Comparison of ENCODE assay signal across 8 cellular contexts in genomic region chr16:67537636-67538591, GRCh38. TPM values are rescaled to one million over a fixed set of nuclear protein-coding genes. Genes with fewer than 3 reads are reported as not detected.
DNase-seq lines count a peak whose midpoint lies in the region; ATAC-seq, FAIRE-seq and TF ChIP-seq lines count a peak whose summit lies in the region.

No MANE protein-coding gene starts in this region.

- in situ Hi-C loops in HepG2 (cut with HindIII; ENCODE audit: extremely low pct_ligation_motif_present, low pct_unique_long_range_greater_than_20kb) (no loop called here), HAP-1 (cut with MboI; ENCODE audit: low sequenced_read_pairs) (no loop called here)

- H3K27ac ChIP-seq in GM23338 (ENCODE audit: low read depth) (no peak overlapping the region), HepG2 (ENCODE audit: extremely low read length, insufficient read depth, low read length) (no peak overlapping the region)

- no peak for TF ChIP-seq RAD21 in HepG2 (CRISPR knock-in tag; IDR thresholded peaks at IDR 0.05)

- H3K4me2 ChIP-seq in GM23338 (peak overlapping the region; percentile 90), HepG2 (ENCODE audit: low read depth, low read length) (peak overlapping the region; percentile 87)

- CTCF ChIA-PET in HepG2 (lab: Yijun Ruan, JAX; ENCODE audit: low intra/inter-chr PET ratio, low total read pairs): interaction anchor here (0.9 to 2.9 kb wide), 2 partner anchors 10 to 17 kb away, joined by 3 to 27 read pairs; partner anchors contain the start of gene RIPOR1

- POLR2A ChIA-PET in HepG2 (lab: Yijun Ruan, JAX): interaction anchor here (1.2 to 2.0 kb wide), 4 partner anchors 9 to 122 kb away, joined by 3 to 18 read pairs (median 8); partner anchors contain the start of genes ACD, CTCF, PARD6A and RIPOR1

- FAIRE-seq in HepG2 (lab: Jason Lieb, UNC): no peak

- peaks cover 4% of the 10 kb centered on the region; the same call in 1 of the 2 replicates for H4K20me1 ChIP-seq in GM23338 (replicated peaks; ENCODE audit: insufficient read depth)
- peaks cover 20% of the 10 kb centered on the region; the same call in 1 of the 2 replicates for H4K20me1 ChIP-seq in HepG2 (ENCODE audit: insufficient read depth, low read length)

- TF ChIP-seq EP300 in HepG2 (IDR thresholded peaks at IDR 0.05; ENCODE audit: low read depth in 2 of 2, low read length in 2 of 2) (no peak), HepG2 (CRISPR knock-in tag; IDR thresholded peaks at IDR 0.05; ENCODE audit: borderline replicate concordance) (no peak)

- H3K27me3 Mint-ChIP-seq in GM23338 (ENCODE audit: insufficient read depth, low read depth, poor library complexity): peaks cover 83% of the 10 kb centered on the region

- H3K4me1 ChIP-seq in GM23338 (ENCODE audit: insufficient read depth) (no peaks in the 10 kb centered on the region; the same call in 1 of the 2 replicates), HepG2 (ENCODE audit: insufficient read depth, low read length) (peaks cover 24% of the 10 kb centered on the region), HAP-1 (no peaks in the 10 kb centered on the region)

- no peak; a peak in 1 of 4 replicates for TF ChIP-seq POLR2A in HepG2 (IDR thresholded peaks at IDR 0.05; ENCODE audit: insufficient read depth in 1 of 2, low read depth in 2 of 2, low read length in 2 of 2)

- ATAC-seq in GM23338 (peak; percentile 18), HepG2 (peak; percentile 61), HG02623 (IDR thresholded peaks at IDR 0.05; ENCODE audit: unreplicated experiment) (no peak)

- peaks cover 21% of the 10 kb centered on the region for H3K4me1 Mint-ChIP-seq in GM23338

- peak overlapping the region; percentile 53; the same call in 1 of the 2 replicates for H3K9ac ChIP-seq in HepG2 (ENCODE audit: insufficient read depth, low read depth, low read length)

- 0 out of 2 replicates have a peak, but pooled peaks cover 3% of the 10 kb centered on the region for H3F3A ChIP-seq in GM23338 (replicated peaks; ENCODE audit: low read depth)

- peaks cover 12% of the 10 kb centered on the region for H3K36me3 Mint-ChIP-seq in GM23338 (ENCODE audit: low read depth)

- no peaks in the 10 kb centered on the region for H3K9me3 ChIP-seq in HepG2 (ENCODE audit: low read length)
- no peaks in the 10 kb centered on the region for H3K9me3 ChIP-seq in HAP-1

- H3K79me2 ChIP-seq in GM23338 (replicated peaks; ENCODE audit: insufficient read depth): no peaks in the 10 kb centered on the region
- no peaks in the 10 kb centered on the region for H3K79me2 ChIP-seq in HepG2 (ENCODE audit: insufficient read depth, low read length)

- no peak overlapping the region for H3K27ac Mint-ChIP-seq in GM23338

- no peak for TF ChIP-seq CTCF in AG10803 (conservative IDR thresholded peaks at IDR 0.05; ENCODE audit: low read length)
- TF ChIP-seq CTCF in GM23338 (conservative IDR thresholded peaks at IDR 0.05; ENCODE audit: low read depth in 2 of 2): no peak
- no peak for TF ChIP-seq CTCF in WI38 (IDR thresholded peaks at IDR 0.05; ENCODE audit: low read depth, low read length)
- TF ChIP-seq CTCF in choroid plexus epithelial cell (conservative IDR thresholded peaks at IDR 0.05; ENCODE audit: low read depth, low read length): no peak
- no peak for TF ChIP-seq CTCF in HepG2 (CRISPR knock-in tag; IDR thresholded peaks at IDR 0.05)

- WGBS in HepG2 (ENCODE audit: low lambda C conversion rate): 44% methylated on average over 30 of the region's 97 CpGs

- H3K36me3 ChIP-seq in GM23338 (ENCODE audit: insufficient read depth) (no peaks in the 10 kb centered on the region), HepG2 (replicated peaks in 1 of 2; ENCODE audit: control insufficient read depth in 1 of 2, insufficient read depth in 2 of 2, low read length in 2 of 2) (peaks cover 9 to 28% of the 10 kb centered on the region in 2 experiments; a peak in 3 of 5 replicates), HAP-1 (replicated peaks) (peaks cover 40% of the 10 kb centered on the region)

- H3K4me3 ChIP-seq in AG10803 (ENCODE audit: low read length) (peak overlapping the region; percentile 73), GM23338 (peak overlapping the region; percentile 77), WI38 (ENCODE audit: low read depth, low read length) (peak overlapping the region; percentile 75), choroid plexus epithelial cell (ENCODE audit: low read depth, low read length) (peak overlapping the region; percentile 67), HepG2 (replicated peaks in 1 of 3; ENCODE audit: insufficient read depth in 1 of 3, low read depth in 2 of 3, low read length in 3 of 3) (peak overlapping the region; percentile 59 to 76 (median 69)), HAP-1 (no peak overlapping the region)

- H2AFZ ChIP-seq in GM23338 (peak overlapping the region; percentile 76), HepG2 (ENCODE audit: low read length) (no peak overlapping the region)

- H3K4me3 Mint-ChIP-seq in GM23338: peak overlapping the region; percentile 63

- intact Hi-C loops in HepG2 (cut with micrococcal nuclease; ENCODE audit: unreplicated experiment): no loop called here

- H3K27me3 ChIP-seq in GM23338 (ENCODE audit: insufficient read depth) (peaks cover 88% of the 10 kb centered on the region), HepG2 (ENCODE audit: control insufficient read depth in 1 of 2, insufficient read depth in 2 of 2, low read length in 2 of 2) (no peaks in the 10 kb centered on the region), HAP-1 (ENCODE audit: low read depth) (no peaks in the 10 kb centered on the region)

- H3K9me3 Mint-ChIP-seq in GM23338: no peaks in the 10 kb centered on the region; the same call in 2 of the 3 replicates

- BruUV-seq in HepG2 (replicated peaks; lab: Mats Ljungman, UMichigan): no TSS peak

- DNase-seq in AG10803 (ENCODE audit: low read depth) (no peak), GM23338 (ENCODE audit: low spot score) (peak; percentile 52), choroid plexus epithelial cell (ENCODE audit: low read depth) (no peak), HepG2 (ENCODE audit: low spot score) (no peak), HAP-1 (ENCODE audit: low spot score in 2 of 2) (no peak)
- DNase-seq in stimulated activated CD8-positive, alpha-beta memory T cell treated with anti-CD3 and anti-CD28 coated beads, Interleukin-12 subunit alpha, Interleukin-12 subunit beta, amount 100 ng/mL, for 4 hours (ENCODE audit: low read depth): peak; percentile 55

- no peaks in the 10 kb centered on the region for H3K9me2 ChIP-seq in GM23338 (ENCODE audit: insufficient read depth)

RNA-seq across cellular contexts. Expression of gene RIPOR1, which starts 9.3 kb away (rescaled TPM):
- 7.4 and 22.4 TPM in 2 replicates for total RNA-seq in GM23338 (2014; rRNA removed; shearing (Covaris generic))
- 6.8 and 7.6 TPM in 2 replicates for polyA plus RNA-seq in GM23338 (2016; fragmentation: Nextera tagmentation; extraction: Ambion mirVana)
- total RNA-seq in HepG2 (2016; rRNA removed; fragmentation: Illumina TruSeq; extraction: Trizol): 4.6 and 11.2 TPM in 2 replicates
- 3.4 and 4.7 TPM in 2 replicates for total RNA-seq in HepG2 (2016; cell fraction: cytosol; rRNA removed; fragmentation: Illumina TruSeq; extraction: Trizol; ENCODE audit: low read depth)
- total RNA-seq in HepG2 (2016; cell fraction: insoluble cytoplasmic fraction; rRNA removed; fragmentation: Illumina TruSeq; extraction: Trizol): 3.9 and 9.6 TPM in 2 replicates
- total RNA-seq in HepG2 (2016; cell fraction: membrane; rRNA removed; fragmentation: Illumina TruSeq; extraction: Trizol): 8.9 and 11.8 TPM in 2 replicates
- total RNA-seq in HepG2 (2016; cell fraction: nucleus; rRNA removed; fragmentation: Illumina TruSeq; extraction: Trizol): 12.3 and 18.6 TPM in 2 replicates
- polyA plus RNA-seq in HepG2 (2011; rRNA removed): 5.7 and 8.1 TPM in 2 replicates
- polyA plus RNA-seq in HepG2 (2011; cell fraction: cytosol; rRNA removed): 2.4 and 3.4 TPM in 2 replicates
- polyA plus RNA-seq in HepG2 (2011; cell fraction: nucleus; rRNA removed): 40.0 and 43.3 TPM in 2 replicates
- 16.0 and 16.5 TPM in 2 replicates for polyA plus RNA-seq in HepG2 (2012)
- polyA plus RNA-seq in HepG2 (2016; cell fraction: cytosol; fragmentation: Illumina TruSeq; extraction: Trizol; ENCODE audit: low read depth): 1.9 and 2.2 TPM in 2 replicates
- polyA plus RNA-seq in HepG2 (2016; cell fraction: insoluble cytoplasmic fraction; fragmentation: Illumina TruSeq; extraction: Trizol; ENCODE audit: low read depth): 7.7 and 13.5 TPM in 2 replicates
- polyA plus RNA-seq in HepG2 (2016; cell fraction: membrane; fragmentation: Illumina TruSeq; extraction: Trizol; ENCODE audit: low read depth): 5.9 and 6.9 TPM in 2 replicates
- 26.9 and 30.6 TPM in 2 replicates for polyA plus RNA-seq in HepG2 (2016; cell fraction: nucleus; fragmentation: Illumina TruSeq; extraction: Trizol; ENCODE audit: insufficient read depth, low read depth)
- polyA minus RNA-seq in HepG2 (2011; rRNA and poly(A)+ RNA removed; ENCODE audit: low replicate concordance): 7.9 and 21.6 TPM in 2 replicates
- 6.8 and 12.0 TPM in 2 replicates for polyA minus RNA-seq in HepG2 (2011; cell fraction: cytosol; rRNA and poly(A)+ RNA removed)
- polyA minus RNA-seq in HepG2 (2011; cell fraction: nucleus; rRNA and poly(A)+ RNA removed): 11.6 and 18.2 TPM in 2 replicates

RNA-seq across cellular contexts. Expression of gene CTCF, which starts 24.4 kb away (rescaled TPM):
- total RNA-seq in GM23338 (2014; rRNA removed; shearing (Covaris generic)): 64.5 and 81.0 TPM in 2 replicates
- polyA plus RNA-seq in GM23338 (2016; fragmentation: Nextera tagmentation; extraction: Ambion mirVana) (67.7 and 72.3 TPM in 2 replicates), HepG2 (2011; rRNA removed) (19.5 and 20.8 TPM in 2 replicates)
- total RNA-seq in HepG2 (2016; rRNA removed; fragmentation: Illumina TruSeq; extraction: Trizol): 37.5 and 59.3 TPM in 2 replicates
- total RNA-seq in HepG2 (2016; cell fraction: cytosol; rRNA removed; fragmentation: Illumina TruSeq; extraction: Trizol; ENCODE audit: low read depth): 34.6 and 44.2 TPM in 2 replicates
- 39.6 and 55.1 TPM in 2 replicates for total RNA-seq in HepG2 (2016; cell fraction: insoluble cytoplasmic fraction; rRNA removed; fragmentation: Illumina TruSeq; extraction: Trizol)
- 33.3 and 34.7 TPM in 2 replicates for total RNA-seq in HepG2 (2016; cell fraction: membrane; rRNA removed; fragmentation: Illumina TruSeq; extraction: Trizol)
- 29.9 and 36.5 TPM in 2 replicates for total RNA-seq in HepG2 (2016; cell fraction: nucleus; rRNA removed; fragmentation: Illumina TruSeq; extraction: Trizol)
- 13.7 and 18.2 TPM in 2 replicates for polyA plus RNA-seq in HepG2 (2011; cell fraction: cytosol; rRNA removed)
- polyA plus RNA-seq in HepG2 (2011; cell fraction: nucleus; rRNA removed): 11.7 and 14.3 TPM in 2 replicates
- 30.2 and 31.1 TPM in 2 replicates for polyA plus RNA-seq in HepG2 (2012)
- 4.1 and 4.9 TPM in 2 replicates for polyA plus RNA-seq in HepG2 (2016; cell fraction: cytosol; fragmentation: Illumina TruSeq; extraction: Trizol; ENCODE audit: low read depth)
- 70.3 and 81.8 TPM in 2 replicates for polyA plus RNA-seq in HepG2 (2016; cell fraction: insoluble cytoplasmic fraction; fragmentation: Illumina TruSeq; extraction: Trizol; ENCODE audit: low read depth)
- 17.1 and 17.9 TPM in 2 replicates for polyA plus RNA-seq in HepG2 (2016; cell fraction: membrane; fragmentation: Illumina TruSeq; extraction: Trizol; ENCODE audit: low read depth)
- polyA plus RNA-seq in HepG2 (2016; cell fraction: nucleus; fragmentation: Illumina TruSeq; extraction: Trizol; ENCODE audit: insufficient read depth, low read depth): 63.9 and 64.9 TPM in 2 replicates
- polyA minus RNA-seq in HepG2 (2011; rRNA and poly(A)+ RNA removed; ENCODE audit: low replicate concordance): 21.8 and 43.8 TPM in 2 replicates
- 20.8 and 21.5 TPM in 2 replicates for polyA minus RNA-seq in HepG2 (2011; cell fraction: cytosol; rRNA and poly(A)+ RNA removed)
- polyA minus RNA-seq in HepG2 (2011; cell fraction: nucleus; rRNA and poly(A)+ RNA removed): 17.9 and 26.4 TPM in 2 replicates

RNA-seq across cellular contexts. Expression of gene AGRP, which starts 54.6 kb away (rescaled TPM):
- total RNA-seq in GM23338 (2014; rRNA removed; shearing (Covaris generic)): not detected in 2 replicates
- polyA plus RNA-seq in GM23338 (2016; fragmentation: Nextera tagmentation; extraction: Ambion mirVana) (not detected in 2 replicates), HepG2 (2011; rRNA removed) (not detected in 2 replicates)
- not detected in 2 replicates for total RNA-seq in HepG2 (2016; rRNA removed; fragmentation: Illumina TruSeq; extraction: Trizol)
- not detected in 2 replicates for total RNA-seq in HepG2 (2016; cell fraction: cytosol; rRNA removed; fragmentation: Illumina TruSeq; extraction: Trizol; ENCODE audit: low read depth)
- not detected in 2 replicates for total RNA-seq in HepG2 (2016; cell fraction: insoluble cytoplasmic fraction; rRNA removed; fragmentation: Illumina TruSeq; extraction: Trizol)
- total RNA-seq in HepG2 (2016; cell fraction: membrane; rRNA removed; fragmentation: Illumina TruSeq; extraction: Trizol): 0.28 TPM in 1 of 2 replicates, not detected in the other
- not detected in 2 replicates for total RNA-seq in HepG2 (2016; cell fraction: nucleus; rRNA removed; fragmentation: Illumina TruSeq; extraction: Trizol)
- polyA plus RNA-seq in HepG2 (2011; cell fraction: cytosol; rRNA removed): 0.34 TPM in 1 of 2 replicates, not detected in the other
- not detected in 2 replicates for polyA plus RNA-seq in HepG2 (2011; cell fraction: nucleus; rRNA removed)
- 0.75 TPM in 1 of 2 replicates, not detected in the other for polyA plus RNA-seq in HepG2 (2012)
- polyA plus RNA-seq in HepG2 (2016; cell fraction: cytosol; fragmentation: Illumina TruSeq; extraction: Trizol; ENCODE audit: low read depth): not detected in 2 replicates
- not detected in 2 replicates for polyA plus RNA-seq in HepG2 (2016; cell fraction: insoluble cytoplasmic fraction; fragmentation: Illumina TruSeq; extraction: Trizol; ENCODE audit: low read depth)
- polyA plus RNA-seq in HepG2 (2016; cell fraction: membrane; fragmentation: Illumina TruSeq; extraction: Trizol; ENCODE audit: low read depth): not detected in 2 replicates
- polyA plus RNA-seq in HepG2 (2016; cell fraction: nucleus; fragmentation: Illumina TruSeq; extraction: Trizol; ENCODE audit: insufficient read depth, low read depth): not detected in 2 replicates
- polyA minus RNA-seq in HepG2 (2011; rRNA and poly(A)+ RNA removed; ENCODE audit: low replicate concordance): not detected in 2 replicates
- polyA minus RNA-seq in HepG2 (2011; cell fraction: cytosol; rRNA and poly(A)+ RNA removed): not detected in 2 replicates
- polyA minus RNA-seq in HepG2 (2011; cell fraction: nucleus; rRNA and poly(A)+ RNA removed): not detected in 2 replicates

RNA-seq across cellular contexts. Expression of gene ATP6V0D1, which starts 57.0 kb away (rescaled TPM):
- 68.7 and 69.4 TPM in 2 replicates for total RNA-seq in GM23338 (2014; rRNA removed; shearing (Covaris generic))
- 19.5 and 20.6 TPM in 2 replicates for polyA plus RNA-seq in GM23338 (2016; fragmentation: Nextera tagmentation; extraction: Ambion mirVana)
- 49.5 and 51.1 TPM in 2 replicates for total RNA-seq in HepG2 (2016; rRNA removed; fragmentation: Illumina TruSeq; extraction: Trizol)
- 13.5 and 16.0 TPM in 2 replicates for total RNA-seq in HepG2 (2016; cell fraction: cytosol; rRNA removed; fragmentation: Illumina TruSeq; extraction: Trizol; ENCODE audit: low read depth)
- total RNA-seq in HepG2 (2016; cell fraction: insoluble cytoplasmic fraction; rRNA removed; fragmentation: Illumina TruSeq; extraction: Trizol): 45.3 and 52.4 TPM in 2 replicates
- total RNA-seq in HepG2 (2016; cell fraction: membrane; rRNA removed; fragmentation: Illumina TruSeq; extraction: Trizol): 23.6 and 25.5 TPM in 2 replicates
- total RNA-seq in HepG2 (2016; cell fraction: nucleus; rRNA removed; fragmentation: Illumina TruSeq; extraction: Trizol): 26.3 and 30.4 TPM in 2 replicates
- polyA plus RNA-seq in HepG2 (2011; rRNA removed): 54.2 and 61.3 TPM in 2 replicates
- 55.2 and 57.9 TPM in 2 replicates for polyA plus RNA-seq in HepG2 (2011; cell fraction: cytosol; rRNA removed)
- 32.7 and 35.9 TPM in 2 replicates for polyA plus RNA-seq in HepG2 (2011; cell fraction: nucleus; rRNA removed)
- polyA plus RNA-seq in HepG2 (2012): 29.3 and 41.3 TPM in 2 replicates
- polyA plus RNA-seq in HepG2 (2016; cell fraction: cytosol; fragmentation: Illumina TruSeq; extraction: Trizol; ENCODE audit: low read depth): 16.4 and 17.3 TPM in 2 replicates
- 55.4 and 63.8 TPM in 2 replicates for polyA plus RNA-seq in HepG2 (2016; cell fraction: insoluble cytoplasmic fraction; fragmentation: Illumina TruSeq; extraction: Trizol; ENCODE audit: low read depth)
- 21.4 and 22.6 TPM in 2 replicates for polyA plus RNA-seq in HepG2 (2016; cell fraction: membrane; fragmentation: Illumina TruSeq; extraction: Trizol; ENCODE audit: low read depth)
- polyA plus RNA-seq in HepG2 (2016; cell fraction: nucleus; fragmentation: Illumina TruSeq; extraction: Trizol; ENCODE audit: insufficient read depth, low read depth): 45.0 and 53.3 TPM in 2 replicates
- 104 and 246 TPM in 2 replicates for polyA minus RNA-seq in HepG2 (2011; rRNA and poly(A)+ RNA removed; ENCODE audit: low replicate concordance)
- polyA minus RNA-seq in HepG2 (2011; cell fraction: cytosol; rRNA and poly(A)+ RNA removed): 37.9 and 45.0 TPM in 2 replicates
- polyA minus RNA-seq in HepG2 (2011; cell fraction: nucleus; rRNA and poly(A)+ RNA removed): 14.7 and 19.8 TPM in 2 replicates

Comparison
In these comparisons a context has a peak if more than half of its experiments do, and no peak if none do; other contexts are left out.
1. DNase-seq: peak in GM23338 (single experiment) and stimulated activated CD8-positive, alpha-beta memory T cell treated with anti-CD3 and anti-CD28 coated beads, Interleukin-12 subunit alpha, Interleukin-12 subunit beta, amount 100 ng/mL, for 4 hours (single experiment); none in AG10803 (single experiment), choroid plexus epithelial cell (single experiment), HepG2 (single experiment) and HAP-1 (0 of 2).